8 cellular contexts compared by ENCODE assay signal in the genomic region with DNA sequence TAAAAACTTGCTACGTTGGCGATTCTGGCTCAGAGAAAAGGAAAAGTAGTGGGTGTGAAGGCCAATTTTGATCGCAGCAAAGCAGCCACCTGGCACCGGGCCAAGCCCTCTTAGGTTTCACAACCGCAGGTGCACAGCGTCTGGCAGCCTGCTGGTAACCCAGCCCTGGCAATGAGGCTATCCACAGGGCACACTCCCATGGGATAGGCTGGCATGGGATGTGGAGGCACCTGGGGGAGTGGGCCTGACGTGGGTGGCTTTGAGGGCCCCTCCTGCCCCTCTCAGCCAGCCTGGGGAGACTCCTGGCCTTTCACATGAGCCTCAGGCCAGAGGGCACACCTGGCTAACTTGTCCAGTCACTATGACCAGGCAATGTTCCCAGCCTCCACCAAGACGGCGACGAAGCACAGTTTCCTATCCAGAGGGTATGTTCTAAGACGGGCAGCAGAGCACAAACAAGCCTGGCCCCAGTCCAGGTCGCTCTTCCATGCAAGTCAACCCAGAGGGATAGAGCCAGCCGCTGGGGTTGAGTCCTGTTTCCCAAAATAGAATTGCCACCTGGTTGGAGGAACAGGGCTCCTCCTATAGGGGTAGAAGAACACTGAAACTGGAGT. TPM values are rescaled to one million over a fixed set of nuclear protein-coding genes. Genes with fewer than 3 reads are reported as not detected.
DNase-seq lines count a peak whose midpoint lies in the region; ATAC-seq and TF ChIP-seq lines count a peak whose summit lies in the region.

No MANE protein-coding gene starts in this region.

- H2AFZ ChIP-seq in MM.1S (ENCODE audit: low read length), result peak overlapping the region; percentile 44

- H3K4me3 ChIP-seq in MM.1S (ENCODE audit: low read length), result peak overlapping the region; percentile 40; the same call in 1 of the 2 replicates

- H3K4me1 Mint-ChIP-seq in activated CD8-positive, alpha-beta memory T cell treated with anti-CD3 and anti-CD28 coated beads, Interleukin-2, amount 10 ng/mL, durations not matched to agents 7 days and 5 days, result peaks cover 16% of the 10 kb centered on the region

- 0 out of 2 replicates have a peak, but pooled peaks cover 5% of the 10 kb centered on the region for H3K79me2 ChIP-seq in MM.1S (ENCODE audit: low read length)

- no peaks in the 10 kb centered on the region for H3K9me2 ChIP-seq in MM.1S (replicated peaks; ENCODE audit: insufficient read depth, low read length)

- H3K27me3 ChIP-seq in MM.1S (replicated peaks; ENCODE audit: insufficient read depth, low read length), result no peaks in the 10 kb centered on the region

- H3K36me3 ChIP-seq in MM.1S (replicated peaks; ENCODE audit: insufficient read depth, low read length), result no peaks in the 10 kb centered on the region

- no peaks in the 10 kb centered on the region for H4K20me1 ChIP-seq in MM.1S (ENCODE audit: insufficient read depth, low read length)

- DNase-seq in activated CD8-positive, alpha-beta memory T cell treated with anti-CD3 and anti-CD28 coated beads for 24 hours, result peak; percentile 64
- DNase-seq in activated CD8-positive, alpha-beta memory T cell treated with anti-CD3 and anti-CD28 coated beads, Interleukin-2, amount 10 ng/mL, durations not matched to agents 7 days and 5 days, result no peak
- peak; percentile 97 for DNase-seq in MM.1S
- peak; percentile 97 for DNase-seq in SHP77 treated with DMSO at 0.1 percent for 48 hours (lab: John Stamatoyannopoulos, UW)
- peak; percentile 28 for DNase-seq in germinal center (ENCODE audit: low spot score)
- DNase-seq in stimulated activated CD4-positive, alpha-beta T cell treated with anti-CD3 and anti-CD28 coated beads, Interleukin-4, amount 100 ng/mL, for 1 hour, result peak; percentile 34
- no peak for DNase-seq in GOT3 (lab: John Stamatoyannopoulos, UW)
- DNase-seq in superior temporal gyrus (ENCODE audit: extremely low spot score), result no peak

- H3K9me3 Mint-ChIP-seq in activated CD8-positive, alpha-beta memory T cell treated with anti-CD3 and anti-CD28 coated beads, Interleukin-2, amount 10 ng/mL, durations not matched to agents 7 days and 5 days (ENCODE audit: low read depth), result no peaks in the 10 kb centered on the region

- peak overlapping the region; percentile 84 for H3K4me2 ChIP-seq in MM.1S (ENCODE audit: low read depth, low read length)

- no peak overlapping the region for H3K27ac Mint-ChIP-seq in activated CD8-positive, alpha-beta memory T cell treated with anti-CD3 and anti-CD28 coated beads, Interleukin-2, amount 10 ng/mL, durations not matched to agents 7 days and 5 days

- ATAC-seq in activated CD8-positive, alpha-beta memory T cell treated with anti-CD3 and anti-CD28 coated beads, Interleukin-2, amount 10 ng/mL, durations not matched to agents 7 days and 5 days, result no peak

- CTCF ChIA-PET in activated CD8-positive, alpha-beta memory T cell treated with anti-CD3 and anti-CD28 coated beads, Interleukin-2, amount 10 ng/mL, durations not matched to agents 7 days and 5 days (lab: Charles Lee), result no interaction called here

- peak overlapping the region; percentile 87 for H3K27ac ChIP-seq in MM.1S (ENCODE audit: low read length)

- peaks cover 32% of the 10 kb centered on the region for H3K4me1 ChIP-seq in MM.1S (ENCODE audit: low read length)

- peak overlapping the region; percentile 26; the same call in 1 of the 2 replicates for H3K9ac ChIP-seq in MM.1S (ENCODE audit: low read length)

- H3K9me3 ChIP-seq in MM.1S (replicated peaks; ENCODE audit: insufficient read depth, low read length), result no peaks in the 10 kb centered on the region

- no peak overlapping the region for H3K4me3 Mint-ChIP-seq in activated CD8-positive, alpha-beta memory T cell treated with anti-CD3 and anti-CD28 coated beads, Interleukin-2, amount 10 ng/mL, durations not matched to agents 7 days and 5 days

- TF ChIP-seq CTCF in MM.1S (IDR thresholded peaks at IDR 0.05; ENCODE audit: low read length), result peak; percentile 15

- no peaks in the 10 kb centered on the region for H3K36me3 Mint-ChIP-seq in activated CD8-positive, alpha-beta memory T cell treated with anti-CD3 and anti-CD28 coated beads, Interleukin-2, amount 10 ng/mL, durations not matched to agents 7 days and 5 days

- peaks cover 2% of the 10 kb centered on the region for H3K27me3 Mint-ChIP-seq in activated CD8-positive, alpha-beta memory T cell treated with anti-CD3 and anti-CD28 coated beads, Interleukin-2, amount 10 ng/mL, durations not matched to agents 7 days and 5 days

- peaks cover 26% of the 10 kb centered on the region for H3F3A ChIP-seq in MM.1S (ENCODE audit: insufficient read depth, low read length)

RNA-seq across cellular contexts. Expression of a gene that starts 19.0 kb away (rescaled TPM):
- total RNA-seq in activated CD8-positive, alpha-beta memory T cell treated with anti-CD3 and anti-CD28 coated beads, Interleukin-2, amount 10 ng/mL, durations not matched to agents 7 days and 5 days, result 1 to 10 TPM; 2.7 to 3.2 TPM

RNA-seq across cellular contexts. Expression of a gene that starts 38.6 kb away (rescaled TPM):
- total RNA-seq in activated CD8-positive, alpha-beta memory T cell treated with anti-CD3 and anti-CD28 coated beads, Interleukin-2, amount 10 ng/mL, durations not matched to agents 7 days and 5 days, result 100 to 1,000 TPM; 270 to 342 TPM

RNA-seq across cellular contexts. Expression of a gene that starts 39.0 kb away (rescaled TPM):
- 10 to 100 TPM; 18.8 to 24.7 TPM for total RNA-seq in activated CD8-positive, alpha-beta memory T cell treated with anti-CD3 and anti-CD28 coated beads, Interleukin-2, amount 10 ng/mL, durations not matched to agents 7 days and 5 days

Comparison
In these comparisons a context has a peak if more than half of its experiments do, and no peak if none do; other contexts are left out.
1. DNase-seq: peak in activated CD8-positive, alpha-beta memory T cell treated with anti-CD3 and anti-CD28 coated beads for 24 hours (single experiment), MM.1S (single experiment), SHP77 treated with DMSO at 0.1 percent for 48 hours (single experiment), germinal center (single experiment) and stimulated activated CD4-positive, alpha-beta T cell treated with anti-CD3 and anti-CD28 coated beads, Interleukin-4, amount 100 ng/mL, for 1 hour (single experiment); none in activated CD8-positive, alpha-beta memory T cell treated with anti-CD3 and anti-CD28 coated beads, Interleukin-2, amount 10 ng/mL, durations not matched to agents 7 days and 5 days (single experiment), GOT3 (single experiment) and superior temporal gyrus (single experiment).